Comparison of ENCODE assay signal across 14 cellular contexts in the genomic region with DNA sequence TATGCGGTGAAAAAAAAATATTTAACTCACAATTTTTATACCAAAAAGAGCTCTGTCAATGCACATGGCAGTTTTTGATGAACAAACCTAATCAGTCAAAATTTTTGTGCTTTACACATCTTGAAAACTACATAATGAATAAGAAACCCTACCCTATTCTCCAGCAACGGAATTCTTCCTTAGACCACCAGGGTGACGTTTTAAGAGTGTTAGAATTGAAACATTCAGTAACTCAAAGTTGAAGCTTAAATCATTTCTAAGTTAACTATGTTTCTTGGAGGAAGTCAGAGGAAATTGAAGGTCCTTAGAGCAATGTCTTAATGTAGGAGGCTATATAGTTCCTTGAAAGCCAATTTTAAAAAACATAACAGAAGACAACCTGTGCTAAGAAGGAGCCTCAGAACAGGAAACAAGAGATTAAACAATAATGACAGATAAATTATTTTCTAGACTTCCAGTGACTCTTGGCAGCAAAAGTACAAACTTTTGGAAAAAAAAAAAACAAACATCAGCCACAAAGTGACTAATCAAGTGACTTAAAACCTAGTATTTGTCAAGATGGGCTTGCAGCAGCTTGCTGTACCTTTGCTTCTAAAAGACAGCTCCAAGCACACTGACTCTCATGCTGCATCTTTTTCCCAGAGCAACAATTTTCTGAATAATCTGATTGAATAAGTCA. TPM values are rescaled to one million over a fixed set of nuclear protein-coding genes. Genes with fewer than 3 reads are reported as not detected.
DNase-seq lines count a peak whose midpoint lies in the region; ATAC-seq and TF ChIP-seq lines count a peak whose summit lies in the region.
"Had no signal": no experiment of that assay in that cellular context is flagged by ENCODE, and none has a peak within 500 bp of the region (broad histone marks: within the 10 kb centered on the region; RNA-seq: fewer than 3 reads in every experiment).

No MANE protein-coding gene starts in this region.

- DNase-seq in AG08396 (ENCODE audit: low spot score) = peak; percentile 7
- DNase-seq in LHCN-M2 (ENCODE audit: low read depth) = peak; percentile 71
- DNase-seq in endodermal cell = no peak
- DNase-seq in mesothelial cell of epicardium (ENCODE audit: low spot score in 2 of 2, unreplicated experiment in 2 of 2) = no peak
- no peak for DNase-seq in NCI-H2029 (lab: John Stamatoyannopoulos, UW)
- DNase-seq in foreskin melanocyte = no peak
- DNase-seq: cerebellar nuclear complex, KG1, NCI-H2227 treated with DMSO at 0.1 percent for 48 hours, WERI-Rb-1 had no signal

- H3K4me1 Mint-ChIP-seq in endodermal cell (peaks cover 31% of the 10 kb centered on the region), mesothelial cell of epicardium (peaks cover 56% of the 10 kb centered on the region)

- H3K4me3 ChIP-seq in endodermal cell (ENCODE audit: low read length) = peak overlapping the region; percentile 99
- H3K4me3 ChIP-seq: HAP-1 had no signal

- no peak overlapping the region for H3K27ac ChIP-seq in endodermal cell (ENCODE audit: low read depth, low read length)
- H3K27ac ChIP-seq: C4-2B, WERI-Rb-1 had no signal

- H3K27me3 ChIP-seq in endodermal cell (ENCODE audit: control insufficient read depth, insufficient read depth, low read length, poor library complexity, severe bottlenecking) = no peaks in the 10 kb centered on the region

- peaks cover 48% of the 10 kb centered on the region for H3K36me3 Mint-ChIP-seq in endodermal cell (ENCODE audit: low read depth)
- peaks cover 25% of the 10 kb centered on the region for H3K36me3 Mint-ChIP-seq in mesothelial cell of epicardium

- H3K4me3 Mint-ChIP-seq in endodermal cell (peak overlapping the region; percentile 37), mesothelial cell of epicardium (peak overlapping the region; percentile 13)

- 91 to 94% methylated on average over 2 to 3 of the region's 3 CpGs for WGBS in endodermal cell (ENCODE audit: insufficient coverage in 1 of 2, insufficient read length in 1 of 2), 2 experiments

- peaks cover 6% of the 10 kb centered on the region for H3K9me3 ChIP-seq in endodermal cell (ENCODE audit: control insufficient read depth, low read length)
- H3K9me3 ChIP-seq: HAP-1 had no signal

- H3K9me3 Mint-ChIP-seq in endodermal cell (no peaks in the 10 kb centered on the region), mesothelial cell of epicardium (no peaks in the 10 kb centered on the region)

- H3K27me3 Mint-ChIP-seq in endodermal cell (ENCODE audit: insufficient read depth) (no peaks in the 10 kb centered on the region), mesothelial cell of epicardium (ENCODE audit: low read depth) (no peaks in the 10 kb centered on the region)

- no peak overlapping the region for H3K9ac ChIP-seq in endodermal cell (ENCODE audit: extremely low read depth, low read length, poor library complexity, severe bottlenecking)

- H3K27ac Mint-ChIP-seq in endodermal cell = no peak overlapping the region
- peak overlapping the region; percentile 72 for H3K27ac Mint-ChIP-seq in mesothelial cell of epicardium

- H3K4me1 ChIP-seq in endodermal cell (ENCODE audit: control insufficient read depth, insufficient read depth, low read length) = no peaks in the 10 kb centered on the region
- H3K4me1 ChIP-seq: HAP-1 had no signal

- TF ChIP-seq CTCF in endodermal cell (conservative IDR thresholded peaks at IDR 0.05) (peak; percentile 48), mesothelial cell of epicardium (IDR thresholded peaks at IDR 0.05; ENCODE audit: unreplicated experiment) (no peak)

- peaks cover 73% of the 10 kb centered on the region for H3K36me3 ChIP-seq in endodermal cell (ENCODE audit: control insufficient read depth, insufficient read depth, low read length)
- H3K36me3 ChIP-seq: WERI-Rb-1 had no signal

- ATAC-seq in GM21367 (IDR thresholded peaks at IDR 0.05; ENCODE audit: unreplicated experiment) (no peak), GM21423 (IDR thresholded peaks at IDR 0.05; ENCODE audit: unreplicated experiment) (no peak)

RNA-seq across cellular contexts. Expression of a gene that starts 6.2 kb away (rescaled TPM):
- 34.6 and 43.9 TPM in 2 replicates for total RNA-seq in LHCN-M2 (2014; rRNA removed)
- 11.1 TPM for polyA plus RNA-seq in LHCN-M2 (2012)
- total RNA-seq in endodermal cell = 10 to 100 TPM; 87.7 to 96.9 TPM
- 92.3 TPM for polyA plus RNA-seq in endodermal cell (2013, experiment 1 of 2)
- polyA plus RNA-seq in endodermal cell (2013, experiment 2 of 2) = 111 TPM
- 57.7 to 60.8 TPM (median 59.9 TPM) in 3 replicates for total RNA-seq in mesothelial cell of epicardium

Comparison
In these comparisons a context has a peak if more than half of its experiments do, and no peak if none do; other contexts are left out.
1. DNase-seq: peak in AG08396 (single experiment) and LHCN-M2 (single experiment); none in endodermal cell (single experiment), mesothelial cell of epicardium (0 of 2), NCI-H2029 (single experiment) and foreskin melanocyte (single experiment).